In the genomic region with DNA sequence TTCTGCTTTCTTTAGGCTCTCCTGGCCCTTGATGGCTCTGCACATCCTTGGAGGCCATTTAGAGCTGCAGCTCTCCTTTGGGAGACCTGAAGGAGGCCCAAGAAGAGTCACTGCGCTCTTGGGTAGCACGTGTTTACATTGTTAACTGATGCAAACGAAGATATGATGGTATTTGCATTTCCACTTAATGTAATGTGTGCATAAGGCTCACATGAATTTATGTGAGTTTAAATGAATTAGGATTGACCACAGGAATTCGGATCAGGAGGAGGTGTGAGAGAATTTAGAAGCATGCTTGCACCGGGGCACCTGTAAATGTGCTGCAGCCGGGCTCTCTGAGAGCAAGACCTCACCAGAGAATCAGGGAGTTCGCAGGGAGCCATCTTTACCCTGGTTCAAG, we compare ENCODE assay signal across 16 cellular contexts.
"Had no signal": no experiment of that assay in that cellular context is flagged by ENCODE, and none has a peak within 500 bp of the region (broad histone marks: within the 10 kb centered on the region; RNA-seq: fewer than 3 reads in every experiment).

No MANE protein-coding gene starts in this region.

- H3K36me3 Mint-ChIP-seq: activated naive CD4-positive, alpha-beta T cell treated with anti-CD3 and anti-CD28 coated beads, Interleukin-2, amount 10 ng/mL, durations not matched to agents 7 days and 5 days; natural killer cell treated with Interleukin-12 subunit alpha and Interleukin-12 subunit beta and Interleukin-15 and Interleukin-18, amount 100 ng/mL, for 72 hours had no signal

- H3K9me3 Mint-ChIP-seq: activated CD4-positive, alpha-beta T cell treated with anti-CD3 and anti-CD28 coated beads, Interleukin-2, amount 10 ng/mL, durations not matched to agents 7 days and 5 days; activated naive CD4-positive, alpha-beta T cell treated with anti-CD3 and anti-CD28 coated beads, Interleukin-2, amount 10 ng/mL, durations not matched to agents 7 days and 5 days; activated naive CD8-positive, alpha-beta T cell treated with anti-CD3 and anti-CD28 coated beads, Interleukin-2, amount 50 U/mL, for 24 hours; natural killer cell treated with Interleukin-12 subunit alpha and Interleukin-12 subunit beta and Interleukin-15 and Interleukin-18, amount 100 ng/mL, for 72 hours had no signal

- H3K9me3 ChIP-seq: tibial artery had no signal

- H3K27ac ChIP-seq: brain microvascular endothelial cell, tibial artery had no signal

- H3K4me3 Mint-ChIP-seq: activated CD4-positive, alpha-beta T cell treated with anti-CD3 and anti-CD28 coated beads, Interleukin-2, amount 10 ng/mL, durations not matched to agents 7 days and 5 days; activated CD8-positive, alpha-beta T cell treated with anti-CD3 and anti-CD28 coated beads, Interleukin-2, amount 10 ng/mL, durations not matched to agents 7 days and 5 days; activated naive CD4-positive, alpha-beta T cell treated with anti-CD3 and anti-CD28 coated beads, Interleukin-2, amount 10 ng/mL, durations not matched to agents 7 days and 5 days; activated naive CD8-positive, alpha-beta T cell treated with anti-CD3 and anti-CD28 coated beads, Interleukin-2, amount 50 U/mL, for 24 hours; natural killer cell treated with Interleukin-12 subunit alpha and Interleukin-12 subunit beta and Interleukin-15 and Interleukin-18, amount 100 ng/mL, for 72 hours had no signal

- H3K27ac Mint-ChIP-seq: activated CD4-positive, alpha-beta T cell treated with anti-CD3 and anti-CD28 coated beads, Interleukin-2, amount 10 ng/mL, durations not matched to agents 7 days and 5 days; activated CD8-positive, alpha-beta T cell treated with anti-CD3 and anti-CD28 coated beads, Interleukin-2, amount 10 ng/mL, durations not matched to agents 7 days and 5 days; activated naive CD4-positive, alpha-beta T cell treated with anti-CD3 and anti-CD28 coated beads, Interleukin-2, amount 10 ng/mL, durations not matched to agents 7 days and 5 days; activated naive CD8-positive, alpha-beta T cell treated with anti-CD3 and anti-CD28 coated beads, Interleukin-2, amount 50 U/mL, for 24 hours; natural killer cell treated with Interleukin-12 subunit alpha and Interleukin-12 subunit beta and Interleukin-15 and Interleukin-18, amount 100 ng/mL, for 72 hours had no signal

- H3K4me3 ChIP-seq: tibial artery had no signal

- H3K27me3 ChIP-seq: brain microvascular endothelial cell, tibial artery had no signal

- H3K36me3 ChIP-seq: brain microvascular endothelial cell, tibial artery had no signal

- DNase-seq: activated CD8-positive, alpha-beta memory T cell treated with anti-CD3 and anti-CD28 coated beads, Interleukin-2, amount 50 U/mL, for 4 hours; activated CD8-positive, alpha-beta T cell treated with anti-CD3 and anti-CD28 coated beads, Interleukin-2, amount 10 ng/mL, durations not matched to agents 7 days and 5 days; activated effector memory CD4-positive, alpha-beta T cell treated with Interleukin-2 at 50 U/mL for 16 hours; activated naive CD4-positive, alpha-beta T cell treated with anti-CD3 and anti-CD28 coated beads, Interleukin-2, amount 10 ng/mL, durations not matched to agents 7 days and 5 days; activated naive CD8-positive, alpha-beta T cell treated with anti-CD3 and anti-CD28 coated beads, Interleukin-2, amount 50 U/mL, for 24 hours; brain microvascular endothelial cell; central memory CD4-positive, alpha-beta T cell; stimulated activated CD4-positive, alpha-beta T cell treated with anti-CD3 and anti-CD28 coated beads, Interleukin-12 subunit alpha, Interleukin-12 subunit beta, amount 100 ng/mL, for 4 hours; stimulated activated CD4-positive, alpha-beta T cell treated with anti-CD3 and anti-CD28 coated beads, Interleukin-1b, Interleukin-23, amount 100 ng/mL, for 48 hours; stimulated activated naive CD4-positive, alpha-beta T cell treated with Interleukin-2 at 50 U/mL for 16 hours; substantia nigra; T1000 had no signal

- ATAC-seq: activated CD4-positive, CD25-positive, alpha-beta regulatory T cell treated with anti-CD3 and anti-CD28 coated beads, Interleukin-2, amount 50 U/mL, for 24 hours; activated CD8-positive, alpha-beta T cell treated with anti-CD3 and anti-CD28 coated beads, Interleukin-2, amount 10 ng/mL, durations not matched to agents 7 days and 5 days; activated naive CD8-positive, alpha-beta T cell treated with anti-CD3 and anti-CD28 coated beads, Interleukin-2, amount 50 U/mL, for 24 hours; natural killer cell treated with Interleukin-12 subunit alpha and Interleukin-12 subunit beta and Interleukin-15 and Interleukin-18, amount 100 ng/mL, for 72 hours had no signal
